ENCODE assay signal across 1 cellular context in the genomic region with DNA sequence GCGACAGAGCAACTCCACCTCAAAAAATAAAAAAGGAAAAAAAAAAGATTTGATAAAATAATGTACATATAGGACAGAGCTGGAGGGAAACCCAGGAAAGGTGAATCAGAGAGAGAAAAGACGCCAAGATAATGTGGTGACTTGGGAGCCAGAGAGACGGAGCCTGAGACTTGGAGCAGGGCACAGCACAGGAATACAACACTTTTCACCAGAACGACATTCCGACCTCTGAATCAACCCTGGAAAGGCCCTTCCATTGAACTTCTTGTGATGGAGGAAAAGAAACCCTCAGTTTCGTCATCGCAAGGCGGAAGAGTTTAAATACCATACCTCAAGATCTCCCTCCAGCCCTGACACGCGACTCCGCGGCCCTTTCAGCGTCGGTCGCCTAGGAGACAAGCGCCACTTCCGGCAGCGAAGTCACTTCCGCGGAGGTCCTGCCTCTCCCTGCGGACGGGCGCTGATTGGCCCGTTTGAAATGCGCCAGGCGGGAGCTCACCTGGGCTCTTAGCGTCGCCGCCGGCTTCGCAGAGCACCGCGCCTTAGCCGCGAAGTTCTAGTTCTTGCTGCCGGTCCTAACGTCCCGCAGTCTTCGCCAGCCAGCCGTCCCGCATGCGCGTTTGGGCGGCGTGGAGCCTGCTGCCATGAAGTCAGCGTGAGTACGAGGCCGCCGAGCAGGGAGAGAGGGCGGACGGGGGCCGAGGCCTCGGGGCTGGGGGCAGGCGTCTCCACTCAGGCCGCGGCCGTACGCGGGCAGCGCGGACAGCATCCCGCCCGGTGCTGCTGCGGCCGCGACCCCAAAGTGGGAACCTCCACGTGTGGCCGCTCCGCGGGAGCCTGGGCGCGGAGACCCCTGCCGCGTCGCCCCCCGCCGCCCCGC.
TF ChIP-seq lines count a peak whose summit lies in the region.

TSS of gene KIF23 (plus strand) at position 528 of the 880 bp plus-strand sequence. CDS start at position 645, 117 bp downstream.

TF ChIP-seq in K562, 482 proteins besides CTCF, POLR2A, EP300 and RAD21 (continued from another document and continues in another):
- TF ChIP-seq HMG20B (CRISPR knock-in tag; IDR thresholded peaks at IDR 0.05) (no peak), TEAD1 (CRISPR knock-in tag; IDR thresholded peaks at IDR 0.05) (peak in 1 of 2 experiments; percentile 38; a peak in 2 of 4 replicates), THAP12 (CRISPR knock-in tag; IDR thresholded peaks at IDR 0.05) (no peak), MLX (CRISPR knock-in tag; conservative IDR thresholded peaks at IDR 0.05) (no peak), POLR2AphosphoS5 (IDR thresholded peaks at IDR 0.05; ENCODE audit: control insufficient read depth, insufficient read depth, low read depth, low read length) (peak; percentile 71), FOXK2 (conservative IDR thresholded peaks at IDR 0.05 in 1 of 2, IDR thresholded peaks at IDR 0.05 in 1 of 2; ENCODE audit: low read depth in 2 of 2) (peak in 1 of 2 experiments; percentile 32; a peak in 1 of 4 replicates), PHF21A (IDR thresholded peaks at IDR 0.05; ENCODE audit: borderline replicate concordance, low read depth) (no peak), AFF4 (CRISPR knock-in tag; IDR thresholded peaks at IDR 0.05) (peak; percentile 84; the same call in 1 of the 2 replicates), E2F6 (IDR thresholded peaks at IDR 0.05; ENCODE audit: borderline replicate concordance in 1 of 2, extremely low read depth in 1 of 2, insufficient read depth in 1 of 2, insufficient read length in 1 of 2, low read depth in 1 of 2, low read length in 1 of 2, poor library complexity in 1 of 2, severe bottlenecking in 1 of 2) (peak; percentile 89 to 92), RFX1 (IDR thresholded peaks at IDR 0.05) (peak; percentile 97), TFAM (CRISPR knock-in tag; conservative IDR thresholded peaks at IDR 0.05) (no peak), CXXC5 (CRISPR knock-in tag; IDR thresholded peaks at IDR 0.05) (peak; percentile 91), PHF20 (IDR thresholded peaks at IDR 0.05; ENCODE audit: partially characterized antibody) (peak; percentile 42), STAT5B (CRISPR knock-in tag; IDR thresholded peaks at IDR 0.05) (no peak), SAP30 (IDR thresholded peaks at IDR 0.05; ENCODE audit: borderline replicate concordance, insufficient read depth, low read depth, low read length, poor library complexity, severe bottlenecking) (peak; percentile 93), SIN3B (IDR thresholded peaks at IDR 0.05; ENCODE audit: low read depth) (0 out of 2 replicates have a peak, but pooled peaks have one; percentile 28), ZFX (CRISPR knock-in tag; IDR thresholded peaks at IDR 0.05) (peak; percentile 83), FOXM1 (IDR thresholded peaks at IDR 0.05; ENCODE audit: low read depth) (peak; percentile 99), FOXM1 (CRISPR knock-in tag; IDR thresholded peaks at IDR 0.05; ENCODE audit: low read depth) (peak; percentile 99), ETV5 (CRISPR knock-in tag; IDR thresholded peaks at IDR 0.05; ENCODE audit: low read depth) (peak; percentile 67), MEIS2 (IDR thresholded peaks at IDR 0.05; ENCODE audit: partially characterized antibody) (peak; percentile 28), HLTF (IDR thresholded peaks at IDR 0.05) (no peak), XRCC5 (IDR thresholded peaks at IDR 0.05; ENCODE audit: low read depth, low read length) (no peak), ETV1 (tag; conservative IDR thresholded peaks at IDR 0.05; ENCODE audit: low read depth) (peak; percentile 72), HEY1 (CRISPR knock-in tag; IDR thresholded peaks at IDR 0.05; ENCODE audit: borderline replicate concordance) (no peak), ARID1B (IDR thresholded peaks at IDR 0.05) (no peak), EP400 (IDR thresholded peaks at IDR 0.05) (peak; percentile 97), ZNF57 (CRISPR knock-in tag; IDR thresholded peaks at IDR 0.05) (no peak), SPI1 (IDR thresholded peaks at IDR 0.05; ENCODE audit: borderline replicate concordance, low read depth, low read length) (0 out of 2 replicates have a peak, but pooled peaks have one; percentile 42), ZBTB7A (IDR thresholded peaks at IDR 0.05; ENCODE audit: borderline replicate concordance, control insufficient read depth, low read depth, low read length) (peak; percentile 84; the same call in 1 of the 2 replicates), NFE2 (IDR thresholded peaks at IDR 0.05; ENCODE audit: low read depth) (peak; percentile 15; the same call in 1 of the 2 replicates), SMC3 (conservative IDR thresholded peaks at IDR 0.05; ENCODE audit: insufficient read depth, low read depth, low read length) (no peak), CCNT2 (IDR thresholded peaks at IDR 0.05; ENCODE audit: borderline replicate concordance, extremely low read depth, insufficient read length, low read depth, low read length) (no peak), GATAD2A (IDR thresholded peaks at IDR 0.05) (no peak), ATF7 (IDR thresholded peaks at IDR 0.05) (peak; percentile 72), HDAC2 (IDR thresholded peaks at IDR 0.05) (peak; percentile 90), POLR3G (IDR thresholded peaks at IDR 0.05; ENCODE audit: extremely low read depth, insufficient read length, insufficient replicate concordance) (no peak), ZNF699 (CRISPR knock-in tag; IDR thresholded peaks at IDR 0.05; ENCODE audit: insufficient replicate concordance) (no peak), POLR2G (IDR thresholded peaks at IDR 0.05; ENCODE audit: low read depth, low read length) (peak; percentile 96), MAFG (tag; conservative IDR thresholded peaks at IDR 0.05) (no peak), MCM5 (IDR thresholded peaks at IDR 0.05; ENCODE audit: low read depth) (no peak), BMI1 (IDR thresholded peaks at IDR 0.05; ENCODE audit: low read length) (peak; percentile 73)
- TF ChIP-seq, protein P1, sequence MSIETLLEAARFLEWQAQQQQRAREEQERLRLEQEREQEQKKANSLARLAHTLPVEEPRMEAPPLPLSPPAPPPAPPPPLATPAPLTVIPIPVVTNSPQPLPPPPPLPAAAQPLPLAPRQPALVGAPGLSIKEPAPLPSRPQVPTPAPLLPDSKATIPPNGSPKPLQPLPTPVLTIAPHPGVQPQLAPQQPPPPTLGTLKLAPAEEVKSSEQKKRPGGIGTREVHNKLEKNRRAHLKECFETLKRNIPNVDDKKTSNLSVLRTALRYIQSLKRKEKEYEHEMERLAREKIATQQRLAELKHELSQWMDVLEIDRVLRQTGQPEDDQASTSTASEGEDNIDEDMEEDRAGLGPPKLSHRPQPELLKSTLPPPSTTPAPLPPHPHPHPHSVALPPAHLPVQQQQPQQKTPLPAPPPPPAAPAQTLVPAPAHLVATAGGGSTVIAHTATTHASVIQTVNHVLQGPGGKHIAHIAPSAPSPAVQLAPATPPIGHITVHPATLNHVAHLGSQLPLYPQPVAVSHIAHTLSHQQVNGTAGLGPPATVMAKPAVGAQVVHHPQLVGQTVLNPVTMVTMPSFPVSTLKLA (conservative IDR thresholded peaks at IDR 0.05) = peak; percentile 95 to 98
- TF ChIP-seq, protein P2, sequence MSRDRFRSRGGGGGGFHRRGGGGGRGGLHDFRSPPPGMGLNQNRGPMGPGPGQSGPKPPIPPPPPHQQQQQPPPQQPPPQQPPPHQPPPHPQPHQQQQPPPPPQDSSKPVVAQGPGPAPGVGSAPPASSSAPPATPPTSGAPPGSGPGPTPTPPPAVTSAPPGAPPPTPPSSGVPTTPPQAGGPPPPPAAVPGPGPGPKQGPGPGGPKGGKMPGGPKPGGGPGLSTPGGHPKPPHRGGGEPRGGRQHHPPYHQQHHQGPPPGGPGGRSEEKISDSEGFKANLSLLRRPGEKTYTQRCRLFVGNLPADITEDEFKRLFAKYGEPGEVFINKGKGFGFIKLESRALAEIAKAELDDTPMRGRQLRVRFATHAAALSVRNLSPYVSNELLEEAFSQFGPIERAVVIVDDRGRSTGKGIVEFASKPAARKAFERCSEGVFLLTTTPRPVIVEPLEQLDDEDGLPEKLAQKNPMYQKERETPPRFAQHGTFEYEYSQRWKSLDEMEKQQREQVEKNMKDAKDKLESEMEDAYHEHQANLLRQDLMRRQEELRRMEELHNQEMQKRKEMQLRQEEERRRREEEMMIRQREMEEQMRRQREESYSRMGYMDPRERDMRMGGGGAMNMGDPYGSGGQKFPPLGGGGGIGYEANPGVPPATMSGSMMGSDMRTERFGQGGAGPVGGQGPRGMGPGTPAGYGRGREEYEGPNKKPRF (IDR thresholded peaks at IDR 0.05; ENCODE audit: low read depth, low read length) = no peak
